In the genomic region with DNA sequence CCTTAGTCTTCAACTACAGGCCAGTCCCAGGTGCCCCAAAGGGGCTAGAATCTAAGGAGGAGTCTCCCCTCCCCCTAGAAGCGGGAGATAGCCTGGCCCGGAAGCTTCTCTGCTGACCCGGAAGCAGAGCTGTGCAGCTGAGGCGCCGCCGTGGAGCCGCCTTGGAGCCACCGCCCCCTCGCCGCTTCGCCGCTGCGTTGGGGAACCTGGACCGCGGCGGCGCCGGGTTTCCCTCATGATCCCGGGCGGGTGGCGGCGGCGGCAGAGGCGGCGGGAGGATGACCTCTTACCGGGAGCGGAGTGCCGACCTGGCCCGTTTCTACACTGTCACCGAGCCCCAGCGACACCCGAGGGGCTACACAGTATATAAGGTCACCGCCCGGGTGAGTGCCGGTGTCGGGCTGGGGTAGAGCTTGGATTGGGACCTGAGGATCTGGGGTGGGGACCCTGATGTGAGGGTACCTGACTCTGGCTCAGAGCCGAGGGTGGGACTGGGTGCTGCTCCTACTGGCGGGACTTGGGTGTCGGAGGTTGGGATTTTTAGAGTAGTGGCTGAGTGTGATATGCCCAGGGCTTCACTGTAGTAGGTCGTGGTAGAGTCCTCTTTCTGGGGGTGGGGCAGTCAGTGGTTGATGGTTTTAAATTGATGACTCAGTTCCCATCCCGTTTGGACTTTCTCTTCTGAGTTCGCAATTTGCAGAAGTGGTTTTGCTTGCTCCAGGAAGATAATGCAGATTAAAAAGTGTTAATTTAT, we compare ENCODE assay signal across 8 cellular contexts. TPM values are rescaled to one million over a fixed set of nuclear protein-coding genes. Genes with fewer than 3 reads are reported as not detected.
DNase-seq lines count a peak whose midpoint lies in the region; ATAC-seq lines count a peak whose summit lies in the region.

A gene with protein sequence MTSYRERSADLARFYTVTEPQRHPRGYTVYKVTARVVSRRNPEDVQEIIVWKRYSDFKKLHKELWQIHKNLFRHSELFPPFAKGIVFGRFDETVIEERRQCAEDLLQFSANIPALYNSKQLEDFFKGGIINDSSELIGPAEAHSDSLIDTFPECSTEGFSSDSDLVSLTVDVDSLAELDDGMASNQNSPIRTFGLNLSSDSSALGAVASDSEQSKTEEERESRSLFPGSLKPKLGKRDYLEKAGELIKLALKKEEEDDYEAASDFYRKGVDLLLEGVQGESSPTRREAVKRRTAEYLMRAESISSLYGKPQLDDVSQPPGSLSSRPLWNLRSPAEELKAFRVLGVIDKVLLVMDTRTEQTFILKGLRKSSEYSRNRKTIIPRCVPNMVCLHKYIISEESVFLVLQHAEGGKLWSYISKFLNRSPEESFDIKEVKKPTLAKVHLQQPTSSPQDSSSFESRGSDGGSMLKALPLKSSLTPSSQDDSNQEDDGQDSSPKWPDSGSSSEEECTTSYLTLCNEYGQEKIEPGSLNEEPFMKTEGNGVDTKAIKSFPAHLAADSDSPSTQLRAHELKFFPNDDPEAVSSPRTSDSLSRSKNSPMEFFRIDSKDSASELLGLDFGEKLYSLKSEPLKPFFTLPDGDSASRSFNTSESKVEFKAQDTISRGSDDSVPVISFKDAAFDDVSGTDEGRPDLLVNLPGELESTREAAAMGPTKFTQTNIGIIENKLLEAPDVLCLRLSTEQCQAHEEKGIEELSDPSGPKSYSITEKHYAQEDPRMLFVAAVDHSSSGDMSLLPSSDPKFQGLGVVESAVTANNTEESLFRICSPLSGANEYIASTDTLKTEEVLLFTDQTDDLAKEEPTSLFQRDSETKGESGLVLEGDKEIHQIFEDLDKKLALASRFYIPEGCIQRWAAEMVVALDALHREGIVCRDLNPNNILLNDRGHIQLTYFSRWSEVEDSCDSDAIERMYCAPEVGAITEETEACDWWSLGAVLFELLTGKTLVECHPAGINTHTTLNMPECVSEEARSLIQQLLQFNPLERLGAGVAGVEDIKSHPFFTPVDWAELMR (plus strand): TSS at position 115 of the 754 bp plus-strand sequence. CDS start 164 bp downstream, at position 279.

- peak; percentile 96 for DNase-seq in AG20443 (ENCODE audit: low spot score)
- DNase-seq in NCI-H446 (lab: John Stamatoyannopoulos, UW): peak; percentile 77 to 90
- DNase-seq in activated CD4-positive, CD25-positive, alpha-beta regulatory T cell treated with anti-CD3 and anti-CD28 coated beads, Interleukin-2, amount 50 U/mL, for 72 hours: peak; percentile 82
- peak; percentile 92 for DNase-seq in cerebellum (ENCODE audit: low spot score)
- DNase-seq in kidney glomerular epithelial cell (lab: John Stamatoyannopoulos, UW): peak; percentile 62
- DNase-seq in stimulated activated CD4-positive, alpha-beta T cell treated with anti-CD3 and anti-CD28 coated beads, Interleukin-15, amount 100 ng/mL, for 48 hours (ENCODE audit: low read depth in 2 of 2): peak; percentile 73 to 79

- ATAC-seq in GM19025 (IDR thresholded peaks at IDR 0.05; ENCODE audit: low read depth, unreplicated experiment): peak; percentile 99
- peak; percentile 98 for ATAC-seq in HG03280 (IDR thresholded peaks at IDR 0.05; ENCODE audit: unreplicated experiment)

RNA-seq across cellular contexts. Expression of the gene that starts here (rescaled TPM):
- 63.3 TPM for total RNA-seq in cerebellum

Comparison
In these comparisons a context has a peak if more than half of its experiments do, and no peak if none do; other contexts are left out.
1. Peak in every context shown above with its lines: DNase-seq and ATAC-seq.